In genomic region chrX:1592863-1593201, GRCh38 we compare ENCODE assay signal across 9 cellular contexts. TPM values are rescaled to one million over a fixed set of nuclear protein-coding genes. Genes with fewer than 3 reads are reported as not detected.
A peak's percentile ranks its signal among the peaks of the same experiment; 100 is the strongest.
DNase-seq lines count a peak whose midpoint lies in the region; ATAC-seq, FAIRE-seq and TF ChIP-seq lines count a peak whose summit lies in the region.
"Had no signal": no experiment of that assay in that cellular context is flagged by ENCODE, and none has a peak within 500 bp of the region (broad histone marks: within the 10 kb centered on the region; RNA-seq: fewer than 3 reads in every experiment).

No MANE protein-coding gene starts in this region.

- peaks cover 46% of the 10 kb centered on the region for H3K36me3 Mint-ChIP-seq in activated naive CD4-positive, alpha-beta T cell treated with anti-CD3 and anti-CD28 coated beads, Interleukin-2, amount 10 ng/mL, durations not matched to agents 7 days and 5 days

- peak; percentile 31 for FAIRE-seq in GM12878 (lab: Jason Lieb, UNC)
- FAIRE-seq: endometrium had no signal

- peaks cover 43% of the 10 kb centered on the region for H3K36me3 ChIP-seq in HUES64 (ENCODE audit: insufficient read depth, low read length)
- peaks cover 21 to 35% of the 10 kb centered on the region in 2 experiments for H3K36me3 ChIP-seq in GM12878 (ENCODE audit: control insufficient read depth in 2 of 2, insufficient read depth in 2 of 2, low read length in 1 of 2)
- H3K36me3 ChIP-seq in uterus = no peaks in the 10 kb centered on the region

- no peaks in the 10 kb centered on the region for H3K27me3 Mint-ChIP-seq in activated naive CD4-positive, alpha-beta T cell treated with anti-CD3 and anti-CD28 coated beads, Interleukin-2, amount 10 ng/mL, durations not matched to agents 7 days and 5 days

- H3K9me3 ChIP-seq in HUES64 (ENCODE audit: insufficient read depth, low read depth, low read length) = no peaks in the 10 kb centered on the region
- no peaks in the 10 kb centered on the region; the same call in 2 of the 3 replicates for H3K9me3 ChIP-seq in GM12878 (replicated peaks; ENCODE audit: control insufficient read depth, insufficient read depth, low read length)
- no peaks in the 10 kb centered on the region for H3K9me3 ChIP-seq in uterus

- H3K27me3 ChIP-seq in HUES64 (ENCODE audit: insufficient read depth, low read length) (no peaks in the 10 kb centered on the region), GM12878 (replicated peaks in 1 of 2; ENCODE audit: control insufficient read depth in 2 of 2, insufficient read depth in 2 of 2, low read length in 1 of 2) (no peaks in the 10 kb centered on the region), uterus (no peaks in the 10 kb centered on the region)

- DNase-seq in activated naive CD4-positive, alpha-beta T cell treated with anti-CD3 and anti-CD28 coated beads, Interleukin-2, amount 10 ng/mL, durations not matched to agents 7 days and 5 days = peak; percentile 46
- no peak for DNase-seq in activated naive CD4-positive, alpha-beta T cell treated with anti-CD3 and anti-CD28 coated beads, Interleukin-2, amount 50 U/mL, for 16 hours
- no peak for DNase-seq in GM12878 (ENCODE audit: low read depth, low spot score)
- DNase-seq in lower leg skin (ENCODE audit: low spot score in 2 of 2) = peak in 1 of 2 donors; percentile 83
- DNase-seq in uterus = no peak
- DNase-seq in hippocampal formation (lab: John Stamatoyannopoulos, UW) = no peak

- 28% methylated on average over 12 of the region's 12 CpGs for WGBS in HUES64
- WGBS in GM12878 (ENCODE audit: insufficient coverage, insufficient replicate concordance, low lambda C conversion rate, missing lambda C conversion rate) = 11% methylated on average over 12 of the region's 12 CpGs
- WGBS in lower leg skin, 2 donors = 7 to 10% methylated on average over 12 of the region's 12 CpGs

- no peak for TF ChIP-seq EP300 in GM12878 (IDR thresholded peaks at IDR 0.05; ENCODE audit: borderline replicate concordance in 1 of 2, control insufficient read depth in 1 of 2, low read depth in 2 of 2, low read length in 2 of 2)

- no peak for TF ChIP-seq CTCF in GM12878 (IDR thresholded peaks at IDR 0.05 in 2 of 3, conservative IDR thresholded peaks at IDR 0.05 in 1 of 3; ENCODE audit: control insufficient read depth in 2 of 3, extremely low read depth in 1 of 3, insufficient read depth in 1 of 3, low read depth in 3 of 3, low read length in 3 of 3)
- no peak for TF ChIP-seq CTCF in lower leg skin (IDR thresholded peaks at IDR 0.05)
- no peak for TF ChIP-seq CTCF in uterus (IDR thresholded peaks at IDR 0.05)

- H3K79me2 ChIP-seq in GM12878 (ENCODE audit: control insufficient read depth, insufficient read depth, low read length) = peaks cover 47% of the 10 kb centered on the region

- peak overlapping the region; percentile 87 for H3K4me3 ChIP-seq in HUES64 (ENCODE audit: low read length)
- H3K4me3 ChIP-seq in GM12878 = peak overlapping the region; percentile 98
- H3K4me3 ChIP-seq in lower leg skin (ENCODE audit: low read depth, poor library complexity, severe bottlenecking) = peak overlapping the region; percentile 86
- peak overlapping the region; percentile 90 to 94 for H3K4me3 ChIP-seq in uterus

- RAD21 ChIA-PET in GM12878 (lab: Charles Lee; ENCODE audit: unreplicated experiment) = no interaction called here

- H3K27ac ChIP-seq in HUES64 (ENCODE audit: low read depth, low read length) (no peak overlapping the region), GM12878 (ENCODE audit: control insufficient read depth, insufficient read depth) (peak overlapping the region; percentile 85), uterus (peak overlapping the region in 1 of 2 donors; percentile 79)

- ATAC-seq in GM12878 (peak; percentile 23), HG02588 (IDR thresholded peaks at IDR 0.05; ENCODE audit: unreplicated experiment) (no peak)

- TF ChIP-seq RAD21 in GM12878 (IDR thresholded peaks at IDR 0.05; ENCODE audit: insufficient read depth, low read depth, low read length) = no peak

- peak overlapping the region; percentile 94 for H3K4me2 ChIP-seq in GM12878 (ENCODE audit: control insufficient read depth, insufficient read depth)

- CTCF ChIA-PET in activated naive CD4-positive, alpha-beta T cell treated with anti-CD3 and anti-CD28 coated beads, Interleukin-2, amount 10 ng/mL, durations not matched to agents 7 days and 5 days (lab: Charles Lee) = no interaction called here
- CTCF ChIA-PET in GM12878 (lab: Yijun Ruan, JAX) = no interaction called here

- intact Hi-C loops in GM12878 (cut with micrococcal nuclease; ENCODE audit: unreplicated experiment) (loop anchor here (10.0 kb wide), 1 partner anchor 258 kb away; the partner anchor contains the start of gene IL3RA), lower leg skin (cut with DNase I; ENCODE audit: low total_unique reads) (no loop called here), uterus (cut with DNase I; ENCODE audit: low total_unique reads) (loop anchor here (5.0 kb wide), 1 partner anchor 141 kb away; the partner anchor contains the start of gene ASMTL)

- peaks cover 3% of the 10 kb centered on the region for H3K9me3 Mint-ChIP-seq in activated naive CD4-positive, alpha-beta T cell treated with anti-CD3 and anti-CD28 coated beads, Interleukin-2, amount 10 ng/mL, durations not matched to agents 7 days and 5 days

- TF ChIP-seq POLR2A in GM12878 (IDR thresholded peaks at IDR 0.05; ENCODE audit: low read depth, low read length) (no peak), lower leg skin (IDR thresholded peaks at IDR 0.05) (no peak), uterus (IDR thresholded peaks at IDR 0.05) (no peak)

- SMC1A ChIA-PET in GM12878 (lab: Charles Lee; ENCODE audit: uncharacterized antibody, unreplicated experiment) = no interaction called here

- peak overlapping the region; percentile 93 for H3K27ac Mint-ChIP-seq in activated naive CD4-positive, alpha-beta T cell treated with anti-CD3 and anti-CD28 coated beads, Interleukin-2, amount 10 ng/mL, durations not matched to agents 7 days and 5 days

- H3K9ac ChIP-seq in HUES64 (ENCODE audit: low read depth, low read length) (peak overlapping the region; percentile 77; the same call in 1 of the 2 replicates), GM12878 (ENCODE audit: control insufficient read depth, insufficient read depth, low read length) (peak overlapping the region; percentile 92)

- H3K4me3 Mint-ChIP-seq in activated naive CD4-positive, alpha-beta T cell treated with anti-CD3 and anti-CD28 coated beads, Interleukin-2, amount 10 ng/mL, durations not matched to agents 7 days and 5 days = peak overlapping the region; percentile 91

- POLR2A ChIA-PET in GM12878 (lab: Charles Lee) = no interaction called here

- H2AFZ ChIP-seq in GM12878 (ENCODE audit: control insufficient read depth, low read depth, low read length) = no peak overlapping the region; the same call in 1 of the 2 replicates

- no TSS peak for BruUV-seq in GM12878 (replicated peaks; lab: Mats Ljungman, UMichigan)

- peaks cover 36% of the 10 kb centered on the region for H3K4me1 Mint-ChIP-seq in activated naive CD4-positive, alpha-beta T cell treated with anti-CD3 and anti-CD28 coated beads, Interleukin-2, amount 10 ng/mL, durations not matched to agents 7 days and 5 days

- in situ Hi-C loops in GM12878 (cut with MboI) = no loop called here

- no peaks in the 10 kb centered on the region for H3K4me1 ChIP-seq in HUES64 (ENCODE audit: insufficient read depth, low read length)
- peaks cover 26% of the 10 kb centered on the region for H3K4me1 ChIP-seq in GM12878 (ENCODE audit: control insufficient read depth, insufficient read depth, low read length)
- no peaks in the 10 kb centered on the region for H3K4me1 ChIP-seq in uterus

- H4K20me1 ChIP-seq in GM12878 (ENCODE audit: control insufficient read depth, insufficient read depth) = peaks cover 6% of the 10 kb centered on the region

RNA-seq across cellular contexts. Expression of gene AKAP17A, which starts 1.4 kb away (rescaled TPM):
- 26.9 TPM for polyA plus RNA-seq in HUES64 (2013, experiment 1 of 2)
- polyA plus RNA-seq in HUES64 (2013, experiment 2 of 2) = 23.8 TPM
- 96.4 and 115 TPM in 2 replicates for total RNA-seq in GM12878 (2013; cell fraction: nucleolus; rRNA removed)
- total RNA-seq in GM12878 (2014; rRNA removed) (42.8 and 47.0 TPM in 2 replicates), GM12878 (2014; rRNA removed; fragmentation: Illumina TruSeq; extraction: Trizol) (14.3 and 16.1 TPM in 2 replicates), GM12878 (2021) (48.7 and 53.9 TPM in 2 replicates), lower leg skin (10 to 100 TPM; 34.3 to 67.2 (median 37.8) TPM), uterus (10 to 100 TPM; 21.5 to 52.9 (median 29.6) TPM)
- 17.3 TPM for polyA plus RNA-seq in GM12878 (2011; ENCODE audit: low read depth)
- polyA plus RNA-seq in GM12878 (2011; rRNA removed) (16.4 and 24.7 TPM in 2 replicates), GM12878 (2014; fragmentation: Illumina TruSeq; extraction: Trizol) (9.0 and 17.1 TPM in 2 replicates), GM12878 (2014; fragmentation: Nextera tagmentation; extraction: Ambion mirVana) (1 to 10 TPM; 3.0 to 5.6 TPM), GM12878 (2014; rRNA removed) (55.8 and 64.2 TPM in 2 replicates), GM12878 (2016; fragmentation: Nextera tagmentation; extraction: Ambion mirVana) (10 to 100 TPM; 26.3 to 42.6 TPM)
- 30.4 and 40.9 TPM in 2 replicates for polyA plus RNA-seq in GM12878 (2011; cell fraction: cytosol; rRNA removed)
- polyA plus RNA-seq in GM12878 (2011; cell fraction: nucleus; rRNA removed) = 366 and 371 TPM in 2 replicates
- polyA plus RNA-seq in GM12878 (2012) = 53.8 and 67.0 TPM in 2 replicates
- 4.9 and 9.4 TPM in 2 replicates for polyA minus RNA-seq in GM12878 (2011; rRNA and poly(A)+ RNA removed)
- 7.1 and 7.6 TPM in 2 replicates for polyA minus RNA-seq in GM12878 (2011; cell fraction: cytosol; rRNA and poly(A)+ RNA removed)
- 19.7 and 26.1 TPM in 2 replicates for polyA minus RNA-seq in GM12878 (2011; cell fraction: nucleus; rRNA and poly(A)+ RNA removed)

RNA-seq across cellular contexts. Expression of gene ASMT, which starts 22.0 kb away (rescaled TPM):
- polyA plus RNA-seq in HUES64 (2013, experiment 1 of 2) = 1.1 TPM
- 0.32 TPM for polyA plus RNA-seq in HUES64 (2013, experiment 2 of 2)
- not detected in 2 replicates for total RNA-seq in GM12878 (2013; cell fraction: nucleolus; rRNA removed)
- total RNA-seq in GM12878 (2014; rRNA removed) (not detected in 2 replicates), GM12878 (2014; rRNA removed; fragmentation: Illumina TruSeq; extraction: Trizol) (not detected in 2 replicates), GM12878 (2021) (not detected in 2 replicates), lower leg skin (not detected), uterus (1 to 10 TPM in 1 of 4 donors, under 1 TPM in 1, not detected in 2; 0.21 to 2.6 TPM)
- polyA plus RNA-seq in GM12878 (2011; ENCODE audit: low read depth) = 0.77 TPM
- polyA plus RNA-seq in GM12878 (2011; rRNA removed) (not detected in 2 replicates), GM12878 (2014; fragmentation: Illumina TruSeq; extraction: Trizol) (0.29 TPM in 1 of 2 replicates, not detected in the other), GM12878 (2014; fragmentation: Nextera tagmentation; extraction: Ambion mirVana) (under 1 TPM in 1 of 2 experiments, not detected in 1; 0.18 TPM), GM12878 (2014; rRNA removed) (0.09 TPM in 1 of 2 replicates, not detected in the other), GM12878 (2016; fragmentation: Nextera tagmentation; extraction: Ambion mirVana) (not detected)
- polyA plus RNA-seq in GM12878 (2011; cell fraction: cytosol; rRNA removed) = 0.10 and 0.20 TPM in 2 replicates
- polyA plus RNA-seq in GM12878 (2011; cell fraction: nucleus; rRNA removed) = 0.18 TPM in 1 of 2 replicates, not detected in the other
- 0.45 and 1.1 TPM in 2 replicates for polyA plus RNA-seq in GM12878 (2012)
- polyA minus RNA-seq in GM12878 (2011; rRNA and poly(A)+ RNA removed) = not detected in 2 replicates
- not detected in 2 replicates for polyA minus RNA-seq in GM12878 (2011; cell fraction: cytosol; rRNA and poly(A)+ RNA removed)
- polyA minus RNA-seq in GM12878 (2011; cell fraction: nucleus; rRNA and poly(A)+ RNA removed) = not detected in 2 replicates

RNA-seq across cellular contexts. Expression of gene P2RY8, which starts 55.8 kb away (rescaled TPM):
- polyA plus RNA-seq in HUES64 (2013, experiment 1 of 2) = 0.05 TPM
- not detected for polyA plus RNA-seq in HUES64 (2013, experiment 2 of 2)
- total RNA-seq in GM12878 (2013; cell fraction: nucleolus; rRNA removed) = 85.1 and 89.7 TPM in 2 replicates
- 34.0 and 44.7 TPM in 2 replicates for total RNA-seq in GM12878 (2014; rRNA removed)
- 28.8 and 29.7 TPM in 2 replicates for total RNA-seq in GM12878 (2014; rRNA removed; fragmentation: Illumina TruSeq; extraction: Trizol)
- total RNA-seq in GM12878 (2021) = 61.3 and 61.8 TPM in 2 replicates
- polyA plus RNA-seq in GM12878 (2011; ENCODE audit: low read depth) = 30.9 TPM
- polyA plus RNA-seq in GM12878 (2011; rRNA removed) = 20.4 and 31.1 TPM in 2 replicates
- polyA plus RNA-seq in GM12878 (2011; cell fraction: cytosol; rRNA removed) = 41.3 and 52.8 TPM in 2 replicates
- polyA plus RNA-seq in GM12878 (2011; cell fraction: nucleus; rRNA removed) = 29.2 and 35.1 TPM in 2 replicates
- polyA plus RNA-seq in GM12878 (2012) = 41.7 and 45.3 TPM in 2 replicates
- 27.5 and 30.5 TPM in 2 replicates for polyA plus RNA-seq in GM12878 (2014; fragmentation: Illumina TruSeq; extraction: Trizol)
- 1 to 10 TPM; 2.0 to 4.0 TPM for polyA plus RNA-seq in GM12878 (2014; fragmentation: Nextera tagmentation; extraction: Ambion mirVana)
- 41.8 and 49.0 TPM in 2 replicates for polyA plus RNA-seq in GM12878 (2014; rRNA removed)
- polyA plus RNA-seq in GM12878 (2016; fragmentation: Nextera tagmentation; extraction: Ambion mirVana) = 10 to 100 TPM; 62.7 to 64.4 TPM
- polyA minus RNA-seq in GM12878 (2011; rRNA and poly(A)+ RNA removed) = 37.7 and 60.0 TPM in 2 replicates
- polyA minus RNA-seq in GM12878 (2011; cell fraction: cytosol; rRNA and poly(A)+ RNA removed) = 26.7 and 36.8 TPM in 2 replicates
- 20.7 and 34.7 TPM in 2 replicates for polyA minus RNA-seq in GM12878 (2011; cell fraction: nucleus; rRNA and poly(A)+ RNA removed)
- under 1 TPM; 0.08 to 0.81 (median 0.48) TPM for total RNA-seq in lower leg skin
- 1 to 10 TPM in 1 of 4 donors, under 1 TPM in 2, not detected in 1; 0.59 to 3.6 (median 0.90) TPM for total RNA-seq in uterus

Comparison
In these comparisons a context has a peak if more than half of its experiments do, and no peak if none do; other contexts are left out.
1. RNA of gene P2RY8, which starts 55.8 kb away (total RNA-seq): 28.8 to 89.7 TPM in GM12878; 0.59 to 3.6 TPM in uterus and 0.08 to 0.81 TPM in lower leg skin; every median in the first group is over 4 times any median in the second.
2. Peak in every context shown above with its lines, with median percentiles within 50 percentile points of each other: H3K4me3 ChIP-seq.